In the genomic region with DNA sequence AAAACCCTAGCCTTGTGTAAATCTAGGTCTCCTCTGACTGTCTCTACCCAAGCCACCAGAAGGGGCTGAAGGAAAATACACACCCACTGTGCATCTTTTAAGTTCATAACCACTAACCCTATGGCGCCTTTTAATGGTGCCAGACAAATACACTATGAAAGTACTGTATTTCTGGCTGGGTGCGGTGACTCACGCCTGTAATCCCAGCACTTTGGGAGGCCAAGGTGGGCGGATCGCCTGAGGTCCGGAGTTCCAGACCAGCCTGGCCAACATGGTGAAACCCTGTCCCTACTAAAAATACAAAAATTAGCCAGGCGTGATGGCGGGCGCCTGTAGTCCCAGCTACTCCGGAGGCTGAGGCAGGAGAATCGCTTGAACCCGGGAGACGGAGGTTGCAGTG, we compare ENCODE assay signal across 17 cellular contexts. TPM values are rescaled to one million over a fixed set of nuclear protein-coding genes. Genes with fewer than 3 reads are reported as not detected.
DNase-seq lines count a peak whose midpoint lies in the region; ATAC-seq and TF ChIP-seq lines count a peak whose summit lies in the region.
"Not testable (repeated sequence)": the region's sequence is repeated elsewhere in the genome, so short reads cannot be mapped to it uniquely, and the experiment has no call there.
"Had no signal": no experiment of that assay in that cellular context is flagged by ENCODE, and none has a peak within 500 bp of the region (broad histone marks: within the 10 kb centered on the region; RNA-seq: fewer than 3 reads in every experiment).

No MANE protein-coding gene starts in this region.

- not testable (repeated sequence) for H3K4me3 ChIP-seq in CD8-positive, alpha-beta memory T cell (ENCODE audit: low read length); mucosa of stomach (ENCODE audit: low read length)
- peak overlapping the region; percentile 78 for H3K4me3 ChIP-seq in left ventricle myocardium inferior
- H3K4me3 ChIP-seq in psoas muscle: peak overlapping the region; percentile 83

- H3K9me3 ChIP-seq in CD8-positive, alpha-beta memory T cell (ENCODE audit: low read length); left ventricle myocardium inferior (replicated peaks); mucosa of stomach (ENCODE audit: control insufficient read depth, low read length); psoas muscle: not testable (repeated sequence)

- peaks cover 8 to 20% (median 11%) of the 10 kb centered on the region in 3 donors for H3K4me1 Mint-ChIP-seq in CD8-positive, alpha-beta memory T cell
- not testable (repeated sequence) for H3K4me1 Mint-ChIP-seq in activated naive CD8-positive, alpha-beta T cell treated with anti-CD3 and anti-CD28 coated beads, Interleukin-2, amount 10 ng/mL, durations not matched to agents 7 days and 5 days
- peaks cover 19% of the 10 kb centered on the region for H3K4me1 Mint-ChIP-seq in type B pancreatic cell (ENCODE audit: unreplicated experiment)

- WGBS in psoas muscle, 3 donors: 90 to 93% (median 91%) methylated on average over 13 of the region's 13 CpGs

- H3K27ac ChIP-seq in CD8-positive, alpha-beta memory T cell (ENCODE audit: low read depth, low read length); psoas muscle: not testable (repeated sequence)
- peak overlapping the region; percentile 81 for H3K27ac ChIP-seq in left ventricle myocardium inferior (replicated peaks)

- H3K27me3 ChIP-seq in CD8-positive, alpha-beta memory T cell (ENCODE audit: insufficient read depth, low read length, poor library complexity, severe bottlenecking); left ventricle myocardium inferior (ENCODE audit: low read depth); mucosa of stomach (ENCODE audit: control insufficient read depth, insufficient read depth, low read length); psoas muscle (ENCODE audit: insufficient read depth in 3 of 3, low read length in 2 of 3): not testable (repeated sequence)

- not testable (repeated sequence) for DNase-seq in CD8-positive, alpha-beta memory T cell; activated naive CD8-positive, alpha-beta T cell treated with anti-CD3 and anti-CD28 coated beads, Interleukin-2, amount 10 ng/mL, durations not matched to agents 7 days and 5 days; left ventricle myocardium inferior; psoas muscle; type B pancreatic cell (ENCODE audit: extremely low spot score, unreplicated experiment)
- DNase-seq in LoVo (ENCODE audit: low spot score) (peak; percentile 19), SW480 (ENCODE audit: low spot score) (peak; percentile 16)

- not testable (repeated sequence) for ATAC-seq in activated naive CD8-positive, alpha-beta T cell treated with anti-CD3 and anti-CD28 coated beads, Interleukin-2, amount 10 ng/mL, durations not matched to agents 7 days and 5 days (ENCODE audit: low read depth); psoas muscle

- H3K4me3 Mint-ChIP-seq in CD8-positive, alpha-beta memory T cell: peak overlapping the region in 4 of 7 donors; percentile 4 to 77 (median 11)
- H3K4me3 Mint-ChIP-seq in activated naive CD8-positive, alpha-beta T cell treated with anti-CD3 and anti-CD28 coated beads, Interleukin-2, amount 10 ng/mL, durations not matched to agents 7 days and 5 days: peak overlapping the region; percentile 67
- peak overlapping the region; percentile 81 for H3K4me3 Mint-ChIP-seq in type B pancreatic cell

- not testable (repeated sequence) for TF ChIP-seq CTCF in left ventricle myocardium inferior (IDR thresholded peaks at IDR 0.05; ENCODE audit: borderline replicate concordance); psoas muscle (IDR thresholded peaks at IDR 0.05); type B pancreatic cell (conservative IDR thresholded peaks at IDR 0.05)

- not testable (repeated sequence) for H3K36me3 Mint-ChIP-seq in CD8-positive, alpha-beta memory T cell; activated naive CD8-positive, alpha-beta T cell treated with anti-CD3 and anti-CD28 coated beads, Interleukin-2, amount 10 ng/mL, durations not matched to agents 7 days and 5 days; type B pancreatic cell

- not testable (repeated sequence) for H3K4me1 ChIP-seq in CD8-positive, alpha-beta memory T cell (ENCODE audit: insufficient read depth, low read length); psoas muscle
- H3K4me1 ChIP-seq in left ventricle myocardium inferior (peaks cover 29% of the 10 kb centered on the region), mucosa of stomach (ENCODE audit: control insufficient read depth, insufficient read depth, low read length) (peaks cover 36% of the 10 kb centered on the region)

- CTCF ChIA-PET in CD8-positive, alpha-beta memory T cell (lab: Charles Lee): not testable (repeated sequence)

- not testable (repeated sequence) for H3K9me3 Mint-ChIP-seq in CD8-positive, alpha-beta memory T cell; activated naive CD8-positive, alpha-beta T cell treated with anti-CD3 and anti-CD28 coated beads, Interleukin-2, amount 10 ng/mL, durations not matched to agents 7 days and 5 days; type B pancreatic cell

- POLR2A ChIA-PET in CD8-positive, alpha-beta memory T cell (lab: Charles Lee); activated naive CD8-positive, alpha-beta T cell treated with anti-CD3 and anti-CD28 coated beads, Interleukin-2, amount 10 ng/mL, durations not matched to agents 7 days and 5 days (lab: Charles Lee): not testable (repeated sequence)

- H3K27ac Mint-ChIP-seq in CD8-positive, alpha-beta memory T cell; activated naive CD8-positive, alpha-beta T cell treated with anti-CD3 and anti-CD28 coated beads, Interleukin-2, amount 10 ng/mL, durations not matched to agents 7 days and 5 days; type B pancreatic cell: not testable (repeated sequence)

- intact Hi-C loops in left ventricle myocardium inferior (cut with micrococcal nuclease): not testable (repeated sequence)
- intact Hi-C loops in psoas muscle (cut with DNase I): loop anchor here in 1 of 2 donors (5.0 kb wide), 1 partner anchor 211 kb away; no protein-coding TSS in a partner anchor

- H3K36me3 ChIP-seq in CD8-positive, alpha-beta memory T cell (ENCODE audit: insufficient read depth, low read length); left ventricle myocardium inferior; mucosa of stomach (ENCODE audit: control insufficient read depth, insufficient read depth, low read length); psoas muscle (ENCODE audit: insufficient read depth in 1 of 2, low read depth in 1 of 2): not testable (repeated sequence)

- H3K9ac ChIP-seq in mucosa of stomach (ENCODE audit: low read length): peak overlapping the region; percentile 82

- peaks cover 7 to 16% of the 10 kb centered on the region in 2 donors for H3K27me3 Mint-ChIP-seq in CD8-positive, alpha-beta memory T cell
- H3K27me3 Mint-ChIP-seq in activated naive CD8-positive, alpha-beta T cell treated with anti-CD3 and anti-CD28 coated beads, Interleukin-2, amount 10 ng/mL, durations not matched to agents 7 days and 5 days: peaks cover 23% of the 10 kb centered on the region
- H3K27me3 Mint-ChIP-seq in type B pancreatic cell: not testable (repeated sequence)

RNA-seq across cellular contexts. Expression of gene PRELID2, which starts 1.1 kb away (rescaled TPM):
- total RNA-seq in CD8-positive, alpha-beta memory T cell: 1 to 10 TPM in 1 of 2 experiments, under 1 TPM in 1; 0.92 to 1.2 TPM
- polyA plus RNA-seq in CD8-positive, alpha-beta memory T cell: 1.6 TPM
- 1 to 10 TPM; 3.3 to 4.4 TPM for total RNA-seq in activated naive CD8-positive, alpha-beta T cell treated with anti-CD3 and anti-CD28 coated beads, Interleukin-2, amount 10 ng/mL, durations not matched to agents 7 days and 5 days
- total RNA-seq in left ventricle myocardium inferior (12.2 TPM), psoas muscle (1 to 10 TPM; 1.3 to 3.0 (median 2.0) TPM), type B pancreatic cell (ENCODE audit: low replicate concordance) (15.5 and 19.6 TPM in 2 replicates)
- polyA plus RNA-seq in psoas muscle: under 1 TPM; 0.39 to 0.65 (median 0.39) TPM

RNA-seq across cellular contexts. Expression of gene GRXCR2, which starts 36.6 kb away (rescaled TPM):
- not detected for total RNA-seq in CD8-positive, alpha-beta memory T cell
- polyA plus RNA-seq in CD8-positive, alpha-beta memory T cell: not detected
- not detected for total RNA-seq in activated naive CD8-positive, alpha-beta T cell treated with anti-CD3 and anti-CD28 coated beads, Interleukin-2, amount 10 ng/mL, durations not matched to agents 7 days and 5 days
- total RNA-seq in left ventricle myocardium inferior: 1.1 TPM
- total RNA-seq in psoas muscle: not detected
- polyA plus RNA-seq in psoas muscle: not detected
- 0.24 TPM in 1 of 2 replicates, not detected in the other for total RNA-seq in type B pancreatic cell (ENCODE audit: low replicate concordance)
- total RNA-seq: activated CD4-positive, alpha-beta memory T cell treated with anti-CD3 and anti-CD28 coated beads for 36 hours; adrenal gland; bronchial epithelial cell; H7; left colon; mesenteric fat pad; NCI-H460; subcutaneous adipose tissue; uterus had no signal
- polyA plus RNA-seq: adrenal gland had no signal

Comparison
In these comparisons a context has a peak if more than half of its experiments do, and no peak if none do; other contexts are left out.
1. H3K4me3 Mint-ChIP-seq: peak in every context shown above with its lines; median percentile 81 in type B pancreatic cell; 67 in activated naive CD8-positive, alpha-beta T cell treated with anti-CD3 and anti-CD28 coated beads, Interleukin-2, amount 10 ng/mL, durations not matched to agents 7 days and 5 days; 11 in CD8-positive, alpha-beta memory T cell.